Comparison of ENCODE assay signal across 16 cellular contexts in the genomic region with DNA sequence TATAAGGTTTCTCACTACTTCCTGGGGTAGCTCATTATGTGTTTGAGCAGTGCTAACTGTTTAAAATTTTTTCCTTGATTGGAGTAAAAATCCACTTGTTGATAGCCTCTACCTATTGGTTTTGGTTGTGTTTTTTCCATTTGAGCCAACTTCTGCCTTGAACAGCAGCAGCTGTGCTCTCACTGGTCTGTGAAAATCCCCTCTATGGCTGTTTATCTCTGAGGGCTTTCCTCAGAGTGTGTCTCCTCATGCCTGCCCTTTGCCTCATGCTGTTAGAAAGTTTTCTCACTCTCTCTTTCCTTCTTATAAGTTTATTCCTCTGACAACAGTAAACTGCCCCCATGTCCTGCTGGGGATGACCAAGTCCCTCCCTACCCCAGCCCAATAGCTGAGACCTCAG. TPM values are rescaled to one million over a fixed set of nuclear protein-coding genes. Genes with fewer than 3 reads are reported as not detected.
DNase-seq lines count a peak whose midpoint lies in the region; ATAC-seq and TF ChIP-seq lines count a peak whose summit lies in the region.
"Had no signal": no experiment of that assay in that cellular context is flagged by ENCODE, and none has a peak within 500 bp of the region (broad histone marks: within the 10 kb centered on the region; RNA-seq: fewer than 3 reads in every experiment).

No MANE protein-coding gene starts in this region.

- DNase-seq in activated naive CD8-positive, alpha-beta T cell treated with anti-CD3 and anti-CD28 coated beads, Interleukin-2, amount 50 U/mL, for 24 hours, result no peak
- no peak for DNase-seq in activated naive CD8-positive, alpha-beta T cell treated with anti-CD3 and anti-CD28 coated beads for 36 hours
- no peak for DNase-seq in stimulated activated naive B cell treated with anti-CD40 and anti-IgM and Interleukin-4, amounts not matched to agents 10 μg/mL and 1 μg/mL and 100 μg/mL, for 72 hours
- no peak for DNase-seq in NCI-H1694 treated with DMSO at 0.1 percent for 48 hours (lab: John Stamatoyannopoulos, UW)
- DNase-seq in GM10266 (ENCODE audit: extremely low spot score), result no peak
- DNase-seq: CD8-positive, alpha-beta memory T cell; DMS53; GF-D8; GOT3; H9 had no signal

- peaks cover 30% of the 10 kb centered on the region for H3K4me1 Mint-ChIP-seq in activated naive CD8-positive, alpha-beta T cell (ENCODE audit: low read depth)
- H3K4me1 Mint-ChIP-seq in activated naive CD8-positive, alpha-beta T cell treated with anti-CD3 and anti-CD28 coated beads, Interleukin-2, amount 50 U/mL, for 24 hours, result peaks cover 32% of the 10 kb centered on the region
- peaks cover 18% of the 10 kb centered on the region for H3K4me1 Mint-ChIP-seq in activated naive CD8-positive, alpha-beta T cell treated with anti-CD3 and anti-CD28 coated beads for 36 hours
- peaks cover 49% of the 10 kb centered on the region for H3K4me1 Mint-ChIP-seq in nephron
- peaks cover 0 to 2% of the 10 kb centered on the region in 2 donors for H3K4me1 Mint-ChIP-seq in stimulated activated naive B cell treated with anti-CD40 and anti-IgM and Interleukin-4, amounts not matched to agents 10 μg/mL and 1 μg/mL and 100 μg/mL, for 72 hours

- H3K27me3 Mint-ChIP-seq in activated naive CD8-positive, alpha-beta T cell, result no peaks in the 10 kb centered on the region
- no peaks in the 10 kb centered on the region for H3K27me3 Mint-ChIP-seq in activated naive CD8-positive, alpha-beta T cell treated with anti-CD3 and anti-CD28 coated beads, Interleukin-2, amount 50 U/mL, for 24 hours
- H3K27me3 Mint-ChIP-seq in activated naive CD8-positive, alpha-beta T cell treated with anti-CD3 and anti-CD28 coated beads for 36 hours, result no peaks in the 10 kb centered on the region
- H3K27me3 Mint-ChIP-seq in nephron (ENCODE audit: low read depth), result peaks cover 13% of the 10 kb centered on the region
- peaks cover 0 to 5% of the 10 kb centered on the region in 2 donors for H3K27me3 Mint-ChIP-seq in stimulated activated naive B cell treated with anti-CD40 and anti-IgM and Interleukin-4, amounts not matched to agents 10 μg/mL and 1 μg/mL and 100 μg/mL, for 72 hours

- H3K36me3 Mint-ChIP-seq in activated naive CD8-positive, alpha-beta T cell, result peaks cover 2% of the 10 kb centered on the region
- no peaks in the 10 kb centered on the region for H3K36me3 Mint-ChIP-seq in activated naive CD8-positive, alpha-beta T cell treated with anti-CD3 and anti-CD28 coated beads, Interleukin-2, amount 50 U/mL, for 24 hours (ENCODE audit: low read depth)
- no peaks in the 10 kb centered on the region for H3K36me3 Mint-ChIP-seq in activated naive CD8-positive, alpha-beta T cell treated with anti-CD3 and anti-CD28 coated beads for 36 hours
- no peaks in the 10 kb centered on the region for H3K36me3 Mint-ChIP-seq in nephron (ENCODE audit: low read depth)
- H3K36me3 Mint-ChIP-seq in stimulated activated naive B cell treated with anti-CD40 and anti-IgM and Interleukin-4, amounts not matched to agents 10 μg/mL and 1 μg/mL and 100 μg/mL, for 72 hours, result no peaks in the 10 kb centered on the region
- H3K36me3 Mint-ChIP-seq: CD14-positive monocyte had no signal

- TF ChIP-seq CTCF in nephron (IDR thresholded peaks at IDR 0.05; ENCODE audit: unreplicated experiment in 3 of 3) (no peak), GM10266 (IDR thresholded peaks at IDR 0.05; ENCODE audit: control insufficient read depth, insufficient read depth, low read depth, missing control alignments) (no peak)

- H3K27ac Mint-ChIP-seq in activated naive CD8-positive, alpha-beta T cell, result peak overlapping the region; percentile 25
- H3K27ac Mint-ChIP-seq in activated naive CD8-positive, alpha-beta T cell treated with anti-CD3 and anti-CD28 coated beads, Interleukin-2, amount 50 U/mL, for 24 hours, result no peak overlapping the region
- peak overlapping the region; percentile 40 for H3K27ac Mint-ChIP-seq in activated naive CD8-positive, alpha-beta T cell treated with anti-CD3 and anti-CD28 coated beads for 36 hours
- H3K27ac Mint-ChIP-seq in nephron, result peak overlapping the region in 2 of 3 experiments; percentile 81 to 97
- no peak overlapping the region for H3K27ac Mint-ChIP-seq in stimulated activated naive B cell treated with anti-CD40 and anti-IgM and Interleukin-4, amounts not matched to agents 10 μg/mL and 1 μg/mL and 100 μg/mL, for 72 hours
- H3K27ac Mint-ChIP-seq: CD14-positive monocyte; CD8-positive, alpha-beta memory T cell had no signal

- no peaks in the 10 kb centered on the region for H3K9me3 Mint-ChIP-seq in activated naive CD8-positive, alpha-beta T cell (ENCODE audit: low read depth)
- H3K9me3 Mint-ChIP-seq in activated naive CD8-positive, alpha-beta T cell treated with anti-CD3 and anti-CD28 coated beads, Interleukin-2, amount 50 U/mL, for 24 hours, result no peaks in the 10 kb centered on the region
- no peaks in the 10 kb centered on the region for H3K9me3 Mint-ChIP-seq in activated naive CD8-positive, alpha-beta T cell treated with anti-CD3 and anti-CD28 coated beads for 36 hours
- H3K9me3 Mint-ChIP-seq in nephron, result no peaks in the 10 kb centered on the region
- no peaks in the 10 kb centered on the region for H3K9me3 Mint-ChIP-seq in stimulated activated naive B cell treated with anti-CD40 and anti-IgM and Interleukin-4, amounts not matched to agents 10 μg/mL and 1 μg/mL and 100 μg/mL, for 72 hours
- H3K9me3 Mint-ChIP-seq: CD14-positive monocyte; CD8-positive, alpha-beta memory T cell; H9 had no signal

- ATAC-seq in activated naive CD8-positive, alpha-beta T cell treated with anti-CD3 and anti-CD28 coated beads, Interleukin-2, amount 50 U/mL, for 24 hours, result no peak
- peak; percentile 69 to 79 for ATAC-seq in stimulated activated naive B cell treated with anti-CD40 and anti-IgM and Interleukin-4, amounts not matched to agents 10 μg/mL and 1 μg/mL and 100 μg/mL, for 72 hours (replicated peaks)
- ATAC-seq in GM21381 (IDR thresholded peaks at IDR 0.05; ENCODE audit: unreplicated experiment), result no peak
- ATAC-seq: HepG2 had no signal

- H3K4me3 Mint-ChIP-seq in activated naive CD8-positive, alpha-beta T cell, result no peak overlapping the region
- no peak overlapping the region for H3K4me3 Mint-ChIP-seq in activated naive CD8-positive, alpha-beta T cell treated with anti-CD3 and anti-CD28 coated beads, Interleukin-2, amount 50 U/mL, for 24 hours
- no peak overlapping the region for H3K4me3 Mint-ChIP-seq in activated naive CD8-positive, alpha-beta T cell treated with anti-CD3 and anti-CD28 coated beads for 36 hours
- H3K4me3 Mint-ChIP-seq in nephron, result no peak overlapping the region
- no peak overlapping the region for H3K4me3 Mint-ChIP-seq in stimulated activated naive B cell treated with anti-CD40 and anti-IgM and Interleukin-4, amounts not matched to agents 10 μg/mL and 1 μg/mL and 100 μg/mL, for 72 hours
- H3K4me3 Mint-ChIP-seq: CD14-positive monocyte; CD8-positive, alpha-beta memory T cell; H9 had no signal

RNA-seq across cellular contexts. Expression of gene REG4, which starts 14.1 kb away (rescaled TPM):
- 10 to 100 TPM; 10.2 to 12.3 TPM for total RNA-seq in activated naive CD8-positive, alpha-beta T cell treated with anti-CD3 and anti-CD28 coated beads for 36 hours
- total RNA-seq: A673, H9, HepG2 had no signal

RNA-seq across cellular contexts. Expression of gene HMGCS2, which starts 28.4 kb away (rescaled TPM):
- not detected for total RNA-seq in activated naive CD8-positive, alpha-beta T cell treated with anti-CD3 and anti-CD28 coated beads for 36 hours
- total RNA-seq: A673; CD8-positive, alpha-beta memory T cell; H9 had no signal

Comparison
In these comparisons a context has a peak if more than half of its experiments do, and no peak if none do; other contexts are left out.
1. H3K27ac Mint-ChIP-seq: peak in activated naive CD8-positive, alpha-beta T cell (single experiment), activated naive CD8-positive, alpha-beta T cell treated with anti-CD3 and anti-CD28 coated beads for 36 hours (single experiment) and nephron (2 of 3); none in activated naive CD8-positive, alpha-beta T cell treated with anti-CD3 and anti-CD28 coated beads, Interleukin-2, amount 50 U/mL, for 24 hours (single experiment) and stimulated activated naive B cell treated with anti-CD40 and anti-IgM and Interleukin-4, amounts not matched to agents 10 μg/mL and 1 μg/mL and 100 μg/mL, for 72 hours (single experiment).
2. ATAC-seq: peak in stimulated activated naive B cell treated with anti-CD40 and anti-IgM and Interleukin-4, amounts not matched to agents 10 μg/mL and 1 μg/mL and 100 μg/mL, for 72 hours (2 of 2); none in activated naive CD8-positive, alpha-beta T cell treated with anti-CD3 and anti-CD28 coated beads, Interleukin-2, amount 50 U/mL, for 24 hours (single experiment) and GM21381 (single experiment).